14 cellular contexts compared by ENCODE assay signal in genomic region chr12:15131462-15131861, GRCh38.
A peak's percentile ranks its signal among the peaks of the same experiment; 100 is the strongest.
DNase-seq lines count a peak whose midpoint lies in the region; ATAC-seq and TF ChIP-seq lines count a peak whose summit lies in the region.
"Had no signal": no experiment of that assay in that cellular context is flagged by ENCODE, and none has a peak within 500 bp of the region (broad histone marks: within the 10 kb centered on the region; RNA-seq: fewer than 3 reads in every experiment).

No MANE protein-coding gene starts in this region.

- DNase-seq in GM04503 (ENCODE audit: low read depth) (peak; percentile 27), PC-3 (peak; percentile 72), fibroblast of the aortic adventitia (ENCODE audit: low read depth) (peak; percentile 32), skeletal muscle cell (ENCODE audit: low read depth) (peak; percentile 57), NCI-H526 (lab: John Stamatoyannopoulos, UW) (no peak), SKM-1 (lab: John Stamatoyannopoulos, UW; ENCODE audit: unreplicated experiment) (no peak), iPS-NIHi7 (ENCODE audit: extremely low spot score) (no peak), tibial nerve (ENCODE audit: low spot score in 2 of 2) (no peak)
- DNase-seq: activated CD4-positive, alpha-beta T cell treated with anti-CD3 and anti-CD28 coated beads for 1 hour; CD4-positive, alpha-beta T cell; NCI-H1048; NCI-H774; stimulated activated naive B cell treated with anti-CD40 and anti-IgM and Interleukin-4, amounts not matched to agents 10 μg/mL and 1 μg/mL and 100 μg/mL, for 72 hours had no signal

- no TSS peak for BruUV-seq in PC-3 (replicated peaks; lab: Mats Ljungman, UMichigan)

- no peak for TF ChIP-seq EP300 in tibial nerve (IDR thresholded peaks at IDR 0.05)

- H4K20me1 ChIP-seq in PC-3 (ENCODE audit: low read length): no peaks in the 10 kb centered on the region

- TF ChIP-seq CTCF in PC-3 (conservative IDR thresholded peaks at IDR 0.05; ENCODE audit: low read depth, low read length): no peak
- TF ChIP-seq CTCF in fibroblast of the aortic adventitia (IDR thresholded peaks at IDR 0.05; ENCODE audit: insufficient read depth, low read length): no peak
- TF ChIP-seq CTCF in tibial nerve (IDR thresholded peaks at IDR 0.05): no peak

- TF ChIP-seq POLR2A in tibial nerve (IDR thresholded peaks at IDR 0.05): no peak

- H3K4me3 ChIP-seq in PC-3 (ENCODE audit: low read length): no peak overlapping the region
- H3K4me3 ChIP-seq in fibroblast of the aortic adventitia (ENCODE audit: low read depth, low read length): no peak overlapping the region
- no peak overlapping the region for H3K4me3 ChIP-seq in skeletal muscle cell (ENCODE audit: low read depth, low read length)
- H3K4me3 ChIP-seq in tibial nerve: no peak overlapping the region

- CTCF ChIA-PET in PC-3 (lab: Charles Lee): no interaction called here

- H2AFZ ChIP-seq in PC-3 (ENCODE audit: low read length): no peak overlapping the region

- no peak overlapping the region for H3K9ac ChIP-seq in PC-3 (ENCODE audit: low read length)

- 47 to 56% methylated on average over 3 of the region's 3 CpGs for WGBS in tibial nerve, 2 donors

- H3K79me2 ChIP-seq in PC-3 (ENCODE audit: low read length): no peaks in the 10 kb centered on the region

- ATAC-seq in PC-3: peak; percentile 93
- ATAC-seq: activated T-helper 17 cell treated with anti-CD3 and anti-CD28 coated beads, Interleukin-2, amount 50 U/mL, for 72 hours; stimulated activated naive B cell treated with anti-CD40 and anti-IgM and Interleukin-4, amounts not matched to agents 10 μg/mL and 1 μg/mL and 100 μg/mL, for 72 hours had no signal

- H3K9me2 ChIP-seq in PC-3 (replicated peaks; ENCODE audit: low read length): no peaks in the 10 kb centered on the region

- H3K9me3 ChIP-seq in PC-3 (ENCODE audit: low read length) (no peaks in the 10 kb centered on the region), tibial nerve (no peaks in the 10 kb centered on the region)

- peaks cover 20% of the 10 kb centered on the region for H3K27me3 ChIP-seq in PC-3 (ENCODE audit: low read length)
- H3K27me3 ChIP-seq in tibial nerve: no peaks in the 10 kb centered on the region

- no peaks in the 10 kb centered on the region for H3F3A ChIP-seq in PC-3 (ENCODE audit: low read length, unreplicated experiment)

- no peaks in the 10 kb centered on the region for H3K36me3 ChIP-seq in PC-3 (ENCODE audit: low read depth, low read length)
- H3K36me3 ChIP-seq in tibial nerve: no peaks in the 10 kb centered on the region

- peaks cover 3% of the 10 kb centered on the region; the same call in 1 of the 2 replicates for H3K4me1 ChIP-seq in PC-3 (ENCODE audit: insufficient read depth, low read length)
- peaks cover 0 to 4% (median 0%) of the 10 kb centered on the region in 4 donors for H3K4me1 ChIP-seq in tibial nerve

- intact Hi-C loops in PC-3 (cut with micrococcal nuclease): no loop called here

- no peak overlapping the region for H3K4me2 ChIP-seq in PC-3 (ENCODE audit: low read length)

- POLR2A ChIA-PET in PC-3 (lab: Charles Lee; ENCODE audit: unreplicated experiment): no interaction called here

- H3K27ac ChIP-seq in PC-3 (ENCODE audit: low read length) (no peak overlapping the region), tibial nerve (peak overlapping the region in 1 of 4 donors; percentile 22)

Comparison
In these comparisons a context has a peak if more than half of its experiments do, and no peak if none do; other contexts are left out.
1. DNase-seq: peak in GM04503 (single experiment), PC-3 (single experiment), fibroblast of the aortic adventitia (single experiment) and skeletal muscle cell (single experiment); none in NCI-H526 (0 of 2), SKM-1 (single experiment), iPS-NIHi7 (single experiment) and tibial nerve (0 of 2).